In the genomic region with DNA sequence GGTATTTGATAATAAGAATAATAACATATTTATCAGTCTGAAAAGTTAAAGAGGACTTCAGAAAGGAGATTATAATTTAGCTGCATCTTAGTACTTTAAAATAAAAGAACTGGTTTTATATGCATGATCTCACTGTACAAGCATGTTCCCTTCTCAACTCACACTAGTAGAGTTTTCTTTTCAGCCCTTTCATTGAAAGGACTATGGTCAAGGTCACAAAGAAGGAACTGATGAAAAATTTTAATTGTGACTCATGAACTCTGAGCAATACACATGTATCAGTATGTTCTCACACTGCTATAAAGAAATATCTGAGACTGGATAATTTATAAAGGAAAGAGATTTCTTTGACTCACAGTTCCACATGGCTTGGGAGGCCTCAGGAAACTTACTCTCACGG, we compare ENCODE assay signal across 20 cellular contexts.
"Had no signal": no experiment of that assay in that cellular context is flagged by ENCODE, and none has a peak within 500 bp of the region (broad histone marks: within the 10 kb centered on the region; RNA-seq: fewer than 3 reads in every experiment).

No MANE protein-coding gene starts in this region.

- H3K27ac ChIP-seq: breast epithelium, left ventricle myocardium inferior, skin epidermis, stomach had no signal

- H3K4me3 ChIP-seq: breast epithelium, left ventricle myocardium inferior, skin epidermis, stomach had no signal

- H3K9me3 ChIP-seq: breast epithelium, stomach had no signal

- H3K36me3 ChIP-seq: breast epithelium, left ventricle myocardium inferior, stomach had no signal

- H3K27me3 ChIP-seq: breast epithelium, stomach had no signal

- DNase-seq: activated CD4-positive, alpha-beta T cell treated with anti-CD3 and anti-CD28 coated beads, Interleukin-2, amount 10 ng/mL, durations not matched to agents 24 days and 14 days; activated CD8-positive, alpha-beta T cell treated with anti-CD3 and anti-CD28 coated beads, Interleukin-2, amount 10 ng/mL, durations not matched to agents 7 days and 5 days; activated naive CD4-positive, alpha-beta T cell treated with Interleukin-2 at 50 U/mL for 16 hours; activated naive CD8-positive, alpha-beta T cell treated with anti-CD3 and anti-CD28 coated beads, Interleukin-2, amount 10 ng/mL, durations not matched to agents 7 days and 5 days; activated T-cell treated with anti-CD3 and anti-CD28 coated beads, Interleukin-2, amount 50 U/mL, for 24 hours; cerebellar nuclear complex; effector CD4-positive, alpha-beta T cell; hypothalamus; left ventricle myocardium inferior; mammary epithelial cell; midbrain; nephron progenitor cell; right cardiac atrium; stimulated activated CD4-positive, alpha-beta T cell treated with anti-CD3 and anti-CD28 coated beads, Interleukin-15, amount 100 ng/mL, for 24 hours; stimulated activated CD4-positive, alpha-beta T cell treated with anti-CD3 and anti-CD28 coated beads, Interleukin-4, amount 100 ng/mL, for 1 hour; stomach; T1000 had no signal

- H3K4me1 ChIP-seq: breast epithelium, left ventricle myocardium inferior, stomach had no signal

- ATAC-seq: activated CD8-positive, alpha-beta T cell treated with anti-CD3 and anti-CD28 coated beads, Interleukin-2, amount 10 ng/mL, durations not matched to agents 7 days and 5 days; esophagus mucosa; right cardiac atrium had no signal
